ENCODE assay signal across 19 cellular contexts in the genomic region with DNA sequence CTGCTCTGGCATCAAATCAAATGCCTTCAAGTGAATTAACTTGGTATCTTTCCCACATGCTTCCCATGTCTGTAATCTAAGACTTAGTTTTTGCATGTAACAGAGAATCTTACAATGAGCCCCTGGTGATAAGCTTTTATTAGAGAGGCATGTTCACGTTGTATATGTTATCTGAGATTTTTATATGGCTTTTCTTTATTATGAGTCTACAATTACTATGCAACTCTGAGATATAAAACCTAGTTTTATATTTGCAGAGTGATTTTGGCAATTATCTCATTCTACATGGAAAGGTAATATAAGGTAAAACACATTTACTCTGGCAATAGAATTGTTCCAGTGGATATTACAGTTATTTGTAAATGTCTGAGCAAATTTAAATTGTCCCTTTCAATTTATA.
DNase-seq lines count a peak whose midpoint lies in the region; ATAC-seq and FAIRE-seq lines count a peak whose summit lies in the region.
"Had no signal": no experiment of that assay in that cellular context is flagged by ENCODE, and none has a peak within 500 bp of the region (broad histone marks: within the 10 kb centered on the region; RNA-seq: fewer than 3 reads in every experiment).

No MANE protein-coding gene starts in this region.

- peak; percentile 77 for DNase-seq in NCI-H1436 treated with DMSO at 0.1 percent for 48 hours (lab: John Stamatoyannopoulos, UW)
- DNase-seq in NCI-H2081 (lab: John Stamatoyannopoulos, UW) = peak; percentile 29 to 89
- peak; percentile 36 for DNase-seq in NCI-H748 treated with DMSO at 0.1 percent for 48 hours (lab: John Stamatoyannopoulos, UW)
- no peak for DNase-seq in NCI-H1048 (lab: John Stamatoyannopoulos, UW)
- DNase-seq in stimulated activated effector memory CD8-positive, alpha-beta T cell treated with anti-CD3 and anti-CD28 coated beads, Interleukin-12 subunit alpha, Interleukin-12 subunit beta, amount 100 ng/mL, for 72 hours (ENCODE audit: low spot score in 2 of 2) = no peak
- DNase-seq in urothelium cell line (ENCODE audit: low spot score) = no peak
- DNase-seq: CD8-positive, alpha-beta T cell; COR-L47; DMS153; DMS79 treated with DMSO at 0.1 percent for 48 hours; EL; GOT3; H9 had no signal

- ATAC-seq in HG03095 (IDR thresholded peaks at IDR 0.05; ENCODE audit: unreplicated experiment) = no peak
- no peak for ATAC-seq in stimulated activated effector memory CD8-positive, alpha-beta T cell treated with anti-CD3 and anti-CD28 coated beads, Interleukin-12 subunit alpha, Interleukin-12 subunit beta, amount 100 ng/mL, for 72 hours
- ATAC-seq: CD8-positive, alpha-beta T cell had no signal

- peaks cover 12% of the 10 kb centered on the region for H3K9me3 Mint-ChIP-seq in stimulated activated effector memory CD8-positive, alpha-beta T cell treated with anti-CD3 and anti-CD28 coated beads, Interleukin-12 subunit alpha, Interleukin-12 subunit beta, amount 100 ng/mL, for 72 hours

- no peaks in the 10 kb centered on the region for H3K36me3 Mint-ChIP-seq in stimulated activated effector memory CD8-positive, alpha-beta T cell treated with anti-CD3 and anti-CD28 coated beads, Interleukin-12 subunit alpha, Interleukin-12 subunit beta, amount 100 ng/mL, for 72 hours
- H3K36me3 Mint-ChIP-seq: CD14-positive monocyte; CD8-positive, alpha-beta T cell had no signal

- no peak overlapping the region for H3K4me3 Mint-ChIP-seq in stimulated activated effector memory CD8-positive, alpha-beta T cell treated with anti-CD3 and anti-CD28 coated beads, Interleukin-12 subunit alpha, Interleukin-12 subunit beta, amount 100 ng/mL, for 72 hours
- H3K4me3 Mint-ChIP-seq: CD14-positive monocyte; CD8-positive, alpha-beta T cell; H9 had no signal

- no peak for FAIRE-seq in urothelium cell line (lab: Jason Lieb, UNC)
- FAIRE-seq: D721Med, G401.6, GM12892, GM19239 had no signal

- no peaks in the 10 kb centered on the region for H3K4me1 Mint-ChIP-seq in stimulated activated effector memory CD8-positive, alpha-beta T cell treated with anti-CD3 and anti-CD28 coated beads, Interleukin-12 subunit alpha, Interleukin-12 subunit beta, amount 100 ng/mL, for 72 hours
- H3K4me1 Mint-ChIP-seq: CD14-positive monocyte, H9 had no signal

- no peak overlapping the region for H3K27ac Mint-ChIP-seq in stimulated activated effector memory CD8-positive, alpha-beta T cell treated with anti-CD3 and anti-CD28 coated beads, Interleukin-12 subunit alpha, Interleukin-12 subunit beta, amount 100 ng/mL, for 72 hours
- H3K27ac Mint-ChIP-seq: CD14-positive monocyte; CD8-positive, alpha-beta T cell; H9 had no signal

Comparison
In these comparisons a context has a peak if more than half of its experiments do, and no peak if none do; other contexts are left out.
1. DNase-seq: peak in NCI-H1436 treated with DMSO at 0.1 percent for 48 hours (single experiment), NCI-H2081 (2 of 2) and NCI-H748 treated with DMSO at 0.1 percent for 48 hours (single experiment); none in NCI-H1048 (single experiment), stimulated activated effector memory CD8-positive, alpha-beta T cell treated with anti-CD3 and anti-CD28 coated beads, Interleukin-12 subunit alpha, Interleukin-12 subunit beta, amount 100 ng/mL, for 72 hours (0 of 2) and urothelium cell line (single experiment).